Comparison of ENCODE assay signal across 11 cellular contexts in genomic region chr2:179253226-179253625, GRCh38. TPM values are rescaled to one million over a fixed set of nuclear protein-coding genes. Genes with fewer than 3 reads are reported as not detected.
DNase-seq lines count a peak whose midpoint lies in the region; ATAC-seq and TF ChIP-seq lines count a peak whose summit lies in the region.
"Had no signal": no experiment of that assay in that cellular context is flagged by ENCODE, and none has a peak within 500 bp of the region (broad histone marks: within the 10 kb centered on the region; RNA-seq: fewer than 3 reads in every experiment).

No MANE protein-coding gene starts in this region.

- no peak overlapping the region for H2AFZ ChIP-seq in OCI-LY1 (ENCODE audit: low read length)

- H4K20me1 ChIP-seq in OCI-LY1 (ENCODE audit: insufficient read depth, low read length): no peaks in the 10 kb centered on the region

- no peaks in the 10 kb centered on the region for H3K36me3 Mint-ChIP-seq in activated T-cell treated with anti-CD3 and anti-CD28 coated beads, Interleukin-2, amount 50 U/mL, for 24 hours (ENCODE audit: low read depth)
- H3K36me3 Mint-ChIP-seq in activated T-cell treated with anti-CD3 and anti-CD28 coated beads, Interleukin-2, amount 50 U/mL, for 4 hours (ENCODE audit: insufficient read depth): peaks cover 5% of the 10 kb centered on the region

- peak overlapping the region; percentile 47 for H3K27ac Mint-ChIP-seq in activated T-cell treated with anti-CD3 and anti-CD28 coated beads, Interleukin-2, amount 50 U/mL, for 24 hours

- H3K4me3 ChIP-seq in OCI-LY1 (ENCODE audit: low read depth, low read length, poor library complexity, severe bottlenecking) (no peak overlapping the region), subcutaneous abdominal adipose tissue (ENCODE audit: low read depth in 1 of 5, low read length in 5 of 5) (no peak overlapping the region), right atrium auricular region (no peak overlapping the region)

- in situ Hi-C loops in KBM-7 (cut with MboI; ENCODE audit: low pct_unique_long_range_greater_than_20kb, low sequenced_read_pairs): no loop called here

- 0 out of 2 replicates have a peak, but pooled peaks cover 5% of the 10 kb centered on the region for H3K9me3 ChIP-seq in OCI-LY1 (ENCODE audit: low read length)
- H3K9me3 ChIP-seq in subcutaneous abdominal adipose tissue (ENCODE audit: control insufficient read depth in 5 of 5, low read length in 5 of 5): no peaks in the 10 kb centered on the region
- no peaks in the 10 kb centered on the region for H3K9me3 ChIP-seq in right atrium auricular region

- no peaks in the 10 kb centered on the region for H3K27me3 ChIP-seq in OCI-LY1 (ENCODE audit: insufficient read depth, low read length)
- no peaks in the 10 kb centered on the region for H3K27me3 ChIP-seq in subcutaneous abdominal adipose tissue (ENCODE audit: control insufficient read depth in 5 of 5, insufficient read depth in 4 of 5, low read length in 5 of 5)
- no peaks in the 10 kb centered on the region for H3K27me3 ChIP-seq in right atrium auricular region

- peaks cover 56% of the 10 kb centered on the region for H3K4me1 Mint-ChIP-seq in activated T-cell treated with anti-CD3 and anti-CD28 coated beads, Interleukin-2, amount 50 U/mL, for 24 hours (ENCODE audit: low read depth)
- peaks cover 60% of the 10 kb centered on the region for H3K4me1 Mint-ChIP-seq in activated T-cell treated with anti-CD3 and anti-CD28 coated beads, Interleukin-2, amount 50 U/mL, for 4 hours (ENCODE audit: low read depth)

- H3K9me3 Mint-ChIP-seq in activated T-cell treated with anti-CD3 and anti-CD28 coated beads, Interleukin-2, amount 50 U/mL, for 24 hours: no peaks in the 10 kb centered on the region
- peaks cover 10% of the 10 kb centered on the region for H3K9me3 Mint-ChIP-seq in activated T-cell treated with anti-CD3 and anti-CD28 coated beads, Interleukin-2, amount 50 U/mL, for 4 hours

- TF ChIP-seq CTCF in OCI-LY1 (IDR thresholded peaks at IDR 0.05; ENCODE audit: low read length) (no peak), right atrium auricular region (IDR thresholded peaks at IDR 0.05) (no peak)

- H3K27ac ChIP-seq in OCI-LY1 (ENCODE audit: low read depth, low read length, poor library complexity, severe bottlenecking) (peak overlapping the region; percentile 47), subcutaneous abdominal adipose tissue (ENCODE audit: low read depth, low read length) (peak overlapping the region; percentile 35), right atrium auricular region (no peak overlapping the region)

- no peak for DNase-seq in activated T-cell treated with anti-CD3 and anti-CD28 coated beads, Interleukin-2, amount 50 U/mL, for 24 hours
- no peak for DNase-seq in activated T-cell treated with anti-CD3 and anti-CD28 coated beads, Interleukin-2, amount 50 U/mL, for 4 hours
- DNase-seq in right atrium auricular region (ENCODE audit: low spot score) (no peak), KBM-7 (no peak)
- DNase-seq: glutamatergic neuron; NCI-H82; stimulated activated CD4-positive, alpha-beta T cell treated with anti-CD3 and anti-CD28 coated beads, Interleukin-4, amount 100 ng/mL, for 24 hours had no signal

- no peak for ATAC-seq in activated T-cell treated with anti-CD3 and anti-CD28 coated beads, Interleukin-2, amount 50 U/mL, for 4 hours
- ATAC-seq in HG02870 (IDR thresholded peaks at IDR 0.05; ENCODE audit: unreplicated experiment): peak; percentile 66
- ATAC-seq in esophagus mucosa: no peak

- H3K4me2 ChIP-seq in OCI-LY1 (ENCODE audit: low read length): peak overlapping the region; percentile 37; the same call in 1 of the 2 replicates

- no peak overlapping the region; the same call in 1 of the 2 replicates for H3K9ac ChIP-seq in OCI-LY1 (ENCODE audit: low read length)
- peak overlapping the region in 1 of 5 donors; percentile 26 for H3K9ac ChIP-seq in subcutaneous abdominal adipose tissue (ENCODE audit: low read length in 5 of 5)

- peaks cover 2% of the 10 kb centered on the region; the same call in 1 of the 2 replicates for H3K79me2 ChIP-seq in OCI-LY1 (ENCODE audit: insufficient read depth, low read length)

- no peaks in the 10 kb centered on the region for H3K9me2 ChIP-seq in OCI-LY1 (ENCODE audit: low read depth, low read length)

- H3K27me3 Mint-ChIP-seq in activated T-cell treated with anti-CD3 and anti-CD28 coated beads, Interleukin-2, amount 50 U/mL, for 24 hours: no peaks in the 10 kb centered on the region
- H3K27me3 Mint-ChIP-seq in activated T-cell treated with anti-CD3 and anti-CD28 coated beads, Interleukin-2, amount 50 U/mL, for 4 hours (ENCODE audit: low read depth): no peaks in the 10 kb centered on the region

- no peaks in the 10 kb centered on the region for H3F3A ChIP-seq in OCI-LY1 (ENCODE audit: insufficient read depth, low read length)

- H3K36me3 ChIP-seq in OCI-LY1 (ENCODE audit: insufficient read depth, low read length): 0 out of 2 replicates have a peak, but pooled peaks cover 7% of the 10 kb centered on the region
- H3K36me3 ChIP-seq in subcutaneous abdominal adipose tissue (ENCODE audit: control insufficient read depth in 5 of 5, insufficient read depth in 5 of 5, low read length in 5 of 5): peaks cover 0 to 10% (median 0%) of the 10 kb centered on the region in 5 donors
- H3K36me3 ChIP-seq in right atrium auricular region: no peaks in the 10 kb centered on the region

- H3K4me1 ChIP-seq in OCI-LY1 (ENCODE audit: insufficient read depth, low read length, severe bottlenecking) (peaks cover 31% of the 10 kb centered on the region), subcutaneous abdominal adipose tissue (ENCODE audit: control insufficient read depth in 5 of 5, insufficient read depth in 5 of 5, low read length in 5 of 5) (peaks cover 0 to 50% (median 19%) of the 10 kb centered on the region in 5 donors), right atrium auricular region (peaks cover 0 to 6% of the 10 kb centered on the region in 2 donors)

- no peak overlapping the region for H3K4me3 Mint-ChIP-seq in activated T-cell treated with anti-CD3 and anti-CD28 coated beads, Interleukin-2, amount 50 U/mL, for 24 hours
- no peak overlapping the region for H3K4me3 Mint-ChIP-seq in activated T-cell treated with anti-CD3 and anti-CD28 coated beads, Interleukin-2, amount 50 U/mL, for 4 hours

RNA-seq across cellular contexts. Expression of gene SESTD1, which starts 11.4 kb away (rescaled TPM):
- total RNA-seq in activated T-cell treated with anti-CD3 and anti-CD28 coated beads, Interleukin-2, amount 50 U/mL, for 4 hours: 1 to 10 TPM; 2.7 to 6.2 (median 4.8) TPM
- 10 to 100 TPM; 16.5 to 19.7 TPM for total RNA-seq in right atrium auricular region
- 19.8 TPM for total RNA-seq in esophagus mucosa

Comparison
In these comparisons a context has a peak if more than half of its experiments do, and no peak if none do; other contexts are left out.
1. H3K27ac ChIP-seq: peak in OCI-LY1 (single experiment) and subcutaneous abdominal adipose tissue (single experiment); none in right atrium auricular region (0 of 2).